1 cellular context compared by ENCODE assay signal in genomic region chr17:68820825-68821481, GRCh38.
TF ChIP-seq lines count a peak whose summit lies in the region.

No MANE protein-coding gene starts in this region.

TF ChIP-seq in HepG2, 621 proteins besides CTCF, POLR2A, EP300 and RAD21 (continued from another document and continues in another):
- TF ChIP-seq ZNF703 (CRISPR knock-in tag; IDR thresholded peaks at IDR 0.05; ENCODE audit: borderline replicate concordance) (no peak), ZC3H13 (CRISPR knock-in tag; IDR thresholded peaks at IDR 0.05) (no peak), SUZ12 (IDR thresholded peaks at IDR 0.05; ENCODE audit: low read depth, low read length) (no peak), ZNF296 (CRISPR knock-in tag; conservative IDR thresholded peaks at IDR 0.05) (no peak), MXI1 (IDR thresholded peaks at IDR 0.05; ENCODE audit: borderline replicate concordance, low read depth, low read length) (no peak), ZBTB26 (CRISPR knock-in tag; IDR thresholded peaks at IDR 0.05; ENCODE audit: borderline replicate concordance) (peak; percentile 91), ZNF232 (CRISPR knock-in tag; IDR thresholded peaks at IDR 0.05; ENCODE audit: borderline replicate concordance) (0 out of 2 replicates have a peak, but pooled peaks have one; percentile 37), YY1 (IDR thresholded peaks at IDR 0.05; ENCODE audit: insufficient read depth, insufficient replicate concordance, low read depth, low read length) (peak; percentile 83), MATR3 (CRISPR knock-in tag; IDR thresholded peaks at IDR 0.05) (no peak), ZBTB10 (CRISPR knock-in tag; IDR thresholded peaks at IDR 0.05; ENCODE audit: borderline replicate concordance) (no peak), U2AF2 (IDR thresholded peaks at IDR 0.05; ENCODE audit: low read depth, low read length) (no peak), ARNTL (CRISPR knock-in tag; IDR thresholded peaks at IDR 0.05) (peak; percentile 66; the same call in 1 of the 2 replicates), ZNF234 (CRISPR knock-in tag; conservative IDR thresholded peaks at IDR 0.05) (no peak), ELF1 (CRISPR knock-in tag; IDR thresholded peaks at IDR 0.05) (no peak), MIER3 (CRISPR knock-in tag; IDR thresholded peaks at IDR 0.05; ENCODE audit: borderline replicate concordance) (peak; percentile 87), ZNF318 (CRISPR knock-in tag; IDR thresholded peaks at IDR 0.05) (peak; percentile 90), PRMT3 (CRISPR knock-in tag; IDR thresholded peaks at IDR 0.05; ENCODE audit: borderline replicate concordance, low read depth) (no peak), MTF2 (CRISPR knock-in tag; IDR thresholded peaks at IDR 0.05; ENCODE audit: borderline replicate concordance) (no peak), MYPOP (CRISPR knock-in tag; IDR thresholded peaks at IDR 0.05) (peak; percentile 22; the same call in 1 of the 2 replicates), HNF4G (IDR thresholded peaks at IDR 0.05; ENCODE audit: borderline replicate concordance, low read depth, low read length) (peak; percentile 91), HNF4G (CRISPR knock-in tag; IDR thresholded peaks at IDR 0.05; ENCODE audit: borderline replicate concordance, low read depth) (peak; percentile 87; the same call in 1 of the 2 replicates), CBX1 (IDR thresholded peaks at IDR 0.05; ENCODE audit: low read depth) (no peak), REPIN1 (CRISPR knock-in tag; IDR thresholded peaks at IDR 0.05; ENCODE audit: borderline replicate concordance, low read depth) (no peak; the same call in 1 of the 2 replicates), ZNF292 (CRISPR knock-in tag; IDR thresholded peaks at IDR 0.05; ENCODE audit: borderline replicate concordance, low read depth) (peak; percentile 89), ZNF639 (CRISPR knock-in tag; conservative IDR thresholded peaks at IDR 0.05) (no peak; the same call in 1 of the 2 replicates), CCDC6 (CRISPR knock-in tag; IDR thresholded peaks at IDR 0.05) (0 out of 2 replicates have a peak, but pooled peaks have one; percentile 42), ZNF577 (CRISPR knock-in tag; IDR thresholded peaks at IDR 0.05; ENCODE audit: borderline replicate concordance, low read depth) (no peak), PBX2 (CRISPR knock-in tag; IDR thresholded peaks at IDR 0.05) (peak; percentile 62), UBTF (CRISPR knock-in tag; IDR thresholded peaks at IDR 0.05) (peak; percentile 65), SNRNP70 (IDR thresholded peaks at IDR 0.05; ENCODE audit: low read depth, low read length) (no peak), TFDP1 (CRISPR knock-in tag; IDR thresholded peaks at IDR 0.05; ENCODE audit: borderline replicate concordance) (no peak), HNRNPH1 (optimal IDR thresholded peaks at IDR 0.05; ENCODE audit: low read depth, low read length) (no peak), DNMT3B (CRISPR knock-in tag; conservative IDR thresholded peaks at IDR 0.05) (0 out of 2 replicates have a peak, but pooled peaks have one; percentile 85), THAP8 (CRISPR knock-in tag; IDR thresholded peaks at IDR 0.05; ENCODE audit: borderline replicate concordance) (no peak)
